In the genomic region with DNA sequence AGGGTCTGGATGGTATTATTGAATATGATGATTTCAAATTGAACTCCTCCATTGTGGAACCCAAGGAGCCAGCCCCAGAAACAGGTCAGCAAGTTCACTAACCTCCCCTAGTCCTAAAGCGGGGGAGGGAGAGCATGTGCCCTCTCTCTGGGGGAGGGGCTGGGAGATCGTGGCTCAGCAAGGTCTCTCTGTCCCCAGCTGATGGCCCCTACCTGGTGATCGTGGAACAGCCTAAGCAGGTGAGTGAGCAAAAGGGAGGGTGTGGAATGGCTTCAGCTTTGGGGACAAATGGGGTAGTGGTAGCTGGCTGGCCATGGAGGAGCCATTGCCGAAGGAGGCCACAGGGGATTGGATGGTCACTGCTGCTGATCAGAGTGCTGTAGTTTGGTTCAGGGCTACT, we compare ENCODE assay signal across 1 cellular context.
TF ChIP-seq lines count a peak whose summit lies in the region.

No MANE protein-coding gene starts in this region.

TF ChIP-seq in K562, 482 proteins besides CTCF, POLR2A, EP300 and RAD21:
- TF ChIP-seq, protein P1, sequence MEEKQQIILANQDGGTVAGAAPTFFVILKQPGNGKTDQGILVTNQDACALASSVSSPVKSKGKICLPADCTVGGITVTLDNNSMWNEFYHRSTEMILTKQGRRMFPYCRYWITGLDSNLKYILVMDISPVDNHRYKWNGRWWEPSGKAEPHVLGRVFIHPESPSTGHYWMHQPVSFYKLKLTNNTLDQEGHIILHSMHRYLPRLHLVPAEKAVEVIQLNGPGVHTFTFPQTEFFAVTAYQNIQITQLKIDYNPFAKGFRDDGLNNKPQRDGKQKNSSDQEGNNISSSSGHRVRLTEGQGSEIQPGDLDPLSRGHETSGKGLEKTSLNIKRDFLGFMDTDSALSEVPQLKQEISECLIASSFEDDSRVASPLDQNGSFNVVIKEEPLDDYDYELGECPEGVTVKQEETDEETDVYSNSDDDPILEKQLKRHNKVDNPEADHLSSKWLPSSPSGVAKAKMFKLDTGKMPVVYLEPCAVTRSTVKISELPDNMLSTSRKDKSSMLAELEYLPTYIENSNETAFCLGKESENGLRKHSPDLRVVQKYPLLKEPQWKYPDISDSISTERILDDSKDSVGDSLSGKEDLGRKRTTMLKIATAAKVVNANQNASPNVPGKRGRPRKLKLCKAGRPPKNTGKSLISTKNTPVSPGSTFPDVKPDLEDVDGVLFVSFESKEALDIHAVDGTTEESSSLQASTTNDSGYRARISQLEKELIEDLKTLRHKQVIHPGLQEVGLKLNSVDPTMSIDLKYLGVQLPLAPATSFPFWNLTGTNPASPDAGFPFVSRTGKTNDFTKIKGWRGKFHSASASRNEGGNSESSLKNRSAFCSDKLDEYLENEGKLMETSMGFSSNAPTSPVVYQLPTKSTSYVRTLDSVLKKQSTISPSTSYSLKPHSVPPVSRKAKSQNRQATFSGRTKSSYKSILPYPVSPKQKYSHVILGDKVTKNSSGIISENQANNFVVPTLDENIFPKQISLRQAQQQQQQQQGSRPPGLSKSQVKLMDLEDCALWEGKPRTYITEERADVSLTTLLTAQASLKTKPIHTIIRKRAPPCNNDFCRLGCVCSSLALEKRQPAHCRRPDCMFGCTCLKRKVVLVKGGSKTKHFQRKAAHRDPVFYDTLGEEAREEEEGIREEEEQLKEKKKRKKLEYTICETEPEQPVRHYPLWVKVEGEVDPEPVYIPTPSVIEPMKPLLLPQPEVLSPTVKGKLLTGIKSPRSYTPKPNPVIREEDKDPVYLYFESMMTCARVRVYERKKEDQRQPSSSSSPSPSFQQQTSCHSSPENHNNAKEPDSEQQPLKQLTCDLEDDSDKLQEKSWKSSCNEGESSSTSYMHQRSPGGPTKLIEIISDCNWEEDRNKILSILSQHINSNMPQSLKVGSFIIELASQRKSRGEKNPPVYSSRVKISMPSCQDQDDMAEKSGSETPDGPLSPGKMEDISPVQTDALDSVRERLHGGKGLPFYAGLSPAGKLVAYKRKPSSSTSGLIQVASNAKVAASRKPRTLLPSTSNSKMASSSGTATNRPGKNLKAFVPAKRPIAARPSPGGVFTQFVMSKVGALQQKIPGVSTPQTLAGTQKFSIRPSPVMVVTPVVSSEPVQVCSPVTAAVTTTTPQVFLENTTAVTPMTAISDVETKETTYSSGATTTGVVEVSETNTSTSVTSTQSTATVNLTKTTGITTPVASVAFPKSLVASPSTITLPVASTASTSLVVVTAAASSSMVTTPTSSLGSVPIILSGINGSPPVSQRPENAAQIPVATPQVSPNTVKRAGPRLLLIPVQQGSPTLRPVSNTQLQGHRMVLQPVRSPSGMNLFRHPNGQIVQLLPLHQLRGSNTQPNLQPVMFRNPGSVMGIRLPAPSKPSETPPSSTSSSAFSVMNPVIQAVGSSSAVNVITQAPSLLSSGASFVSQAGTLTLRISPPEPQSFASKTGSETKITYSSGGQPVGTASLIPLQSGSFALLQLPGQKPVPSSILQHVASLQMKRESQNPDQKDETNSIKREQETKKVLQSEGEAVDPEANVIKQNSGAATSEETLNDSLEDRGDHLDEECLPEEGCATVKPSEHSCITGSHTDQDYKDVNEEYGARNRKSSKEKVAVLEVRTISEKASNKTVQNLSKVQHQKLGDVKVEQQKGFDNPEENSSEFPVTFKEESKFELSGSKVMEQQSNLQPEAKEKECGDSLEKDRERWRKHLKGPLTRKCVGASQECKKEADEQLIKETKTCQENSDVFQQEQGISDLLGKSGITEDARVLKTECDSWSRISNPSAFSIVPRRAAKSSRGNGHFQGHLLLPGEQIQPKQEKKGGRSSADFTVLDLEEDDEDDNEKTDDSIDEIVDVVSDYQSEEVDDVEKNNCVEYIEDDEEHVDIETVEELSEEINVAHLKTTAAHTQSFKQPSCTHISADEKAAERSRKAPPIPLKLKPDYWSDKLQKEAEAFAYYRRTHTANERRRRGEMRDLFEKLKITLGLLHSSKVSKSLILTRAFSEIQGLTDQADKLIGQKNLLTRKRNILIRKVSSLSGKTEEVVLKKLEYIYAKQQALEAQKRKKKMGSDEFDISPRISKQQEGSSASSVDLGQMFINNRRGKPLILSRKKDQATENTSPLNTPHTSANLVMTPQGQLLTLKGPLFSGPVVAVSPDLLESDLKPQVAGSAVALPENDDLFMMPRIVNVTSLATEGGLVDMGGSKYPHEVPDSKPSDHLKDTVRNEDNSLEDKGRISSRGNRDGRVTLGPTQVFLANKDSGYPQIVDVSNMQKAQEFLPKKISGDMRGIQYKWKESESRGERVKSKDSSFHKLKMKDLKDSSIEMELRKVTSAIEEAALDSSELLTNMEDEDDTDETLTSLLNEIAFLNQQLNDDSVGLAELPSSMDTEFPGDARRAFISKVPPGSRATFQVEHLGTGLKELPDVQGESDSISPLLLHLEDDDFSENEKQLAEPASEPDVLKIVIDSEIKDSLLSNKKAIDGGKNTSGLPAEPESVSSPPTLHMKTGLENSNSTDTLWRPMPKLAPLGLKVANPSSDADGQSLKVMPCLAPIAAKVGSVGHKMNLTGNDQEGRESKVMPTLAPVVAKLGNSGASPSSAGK (IDR thresholded peaks at IDR 0.05) = 0 out of 2 replicates have a peak, but pooled peaks have one; percentile 23
- no peak for TF ChIP-seq ZBED1 (IDR thresholded peaks at IDR 0.05)
- TF ChIP-seq, protein P2, sequence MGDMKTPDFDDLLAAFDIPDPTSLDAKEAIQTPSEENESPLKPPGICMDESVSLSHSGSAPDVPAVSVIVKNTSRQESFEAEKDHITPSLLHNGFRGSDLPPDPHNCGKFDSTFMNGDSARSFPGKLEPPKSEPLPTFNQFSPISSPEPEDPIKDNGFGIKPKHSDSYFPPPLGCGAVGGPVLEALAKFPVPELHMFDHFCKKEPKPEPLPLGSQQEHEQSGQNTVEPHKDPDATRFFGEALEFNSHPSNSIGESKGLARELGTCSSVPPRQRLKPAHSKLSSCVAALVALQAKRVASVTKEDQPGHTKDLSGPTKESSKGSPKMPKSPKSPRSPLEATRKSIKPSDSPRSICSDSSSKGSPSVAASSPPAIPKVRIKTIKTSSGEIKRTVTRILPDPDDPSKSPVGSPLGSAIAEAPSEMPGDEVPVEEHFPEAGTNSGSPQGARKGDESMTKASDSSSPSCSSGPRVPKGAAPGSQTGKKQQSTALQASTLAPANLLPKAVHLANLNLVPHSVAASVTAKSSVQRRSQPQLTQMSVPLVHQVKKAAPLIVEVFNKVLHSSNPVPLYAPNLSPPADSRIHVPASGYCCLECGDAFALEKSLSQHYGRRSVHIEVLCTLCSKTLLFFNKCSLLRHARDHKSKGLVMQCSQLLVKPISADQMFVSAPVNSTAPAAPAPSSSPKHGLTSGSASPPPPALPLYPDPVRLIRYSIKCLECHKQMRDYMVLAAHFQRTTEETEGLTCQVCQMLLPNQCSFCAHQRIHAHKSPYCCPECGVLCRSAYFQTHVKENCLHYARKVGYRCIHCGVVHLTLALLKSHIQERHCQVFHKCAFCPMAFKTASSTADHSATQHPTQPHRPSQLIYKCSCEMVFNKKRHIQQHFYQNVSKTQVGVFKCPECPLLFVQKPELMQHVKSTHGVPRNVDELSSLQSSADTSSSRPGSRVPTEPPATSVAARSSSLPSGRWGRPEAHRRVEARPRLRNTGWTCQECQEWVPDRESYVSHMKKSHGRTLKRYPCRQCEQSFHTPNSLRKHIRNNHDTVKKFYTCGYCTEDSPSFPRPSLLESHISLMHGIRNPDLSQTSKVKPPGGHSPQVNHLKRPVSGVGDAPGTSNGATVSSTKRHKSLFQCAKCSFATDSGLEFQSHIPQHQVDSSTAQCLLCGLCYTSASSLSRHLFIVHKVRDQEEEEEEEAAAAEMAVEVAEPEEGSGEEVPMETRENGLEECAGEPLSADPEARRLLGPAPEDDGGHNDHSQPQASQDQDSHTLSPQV (IDR thresholded peaks at IDR 0.05) = no peak
- no peak for TF ChIP-seq TFAM (CRISPR knock-in tag; conservative IDR thresholded peaks at IDR 0.05)
- TF ChIP-seq, protein P3, sequence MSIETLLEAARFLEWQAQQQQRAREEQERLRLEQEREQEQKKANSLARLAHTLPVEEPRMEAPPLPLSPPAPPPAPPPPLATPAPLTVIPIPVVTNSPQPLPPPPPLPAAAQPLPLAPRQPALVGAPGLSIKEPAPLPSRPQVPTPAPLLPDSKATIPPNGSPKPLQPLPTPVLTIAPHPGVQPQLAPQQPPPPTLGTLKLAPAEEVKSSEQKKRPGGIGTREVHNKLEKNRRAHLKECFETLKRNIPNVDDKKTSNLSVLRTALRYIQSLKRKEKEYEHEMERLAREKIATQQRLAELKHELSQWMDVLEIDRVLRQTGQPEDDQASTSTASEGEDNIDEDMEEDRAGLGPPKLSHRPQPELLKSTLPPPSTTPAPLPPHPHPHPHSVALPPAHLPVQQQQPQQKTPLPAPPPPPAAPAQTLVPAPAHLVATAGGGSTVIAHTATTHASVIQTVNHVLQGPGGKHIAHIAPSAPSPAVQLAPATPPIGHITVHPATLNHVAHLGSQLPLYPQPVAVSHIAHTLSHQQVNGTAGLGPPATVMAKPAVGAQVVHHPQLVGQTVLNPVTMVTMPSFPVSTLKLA (conservative IDR thresholded peaks at IDR 0.05) = peak; percentile 29; a peak in 1 of 4 replicates
- TF ChIP-seq, protein P4, sequence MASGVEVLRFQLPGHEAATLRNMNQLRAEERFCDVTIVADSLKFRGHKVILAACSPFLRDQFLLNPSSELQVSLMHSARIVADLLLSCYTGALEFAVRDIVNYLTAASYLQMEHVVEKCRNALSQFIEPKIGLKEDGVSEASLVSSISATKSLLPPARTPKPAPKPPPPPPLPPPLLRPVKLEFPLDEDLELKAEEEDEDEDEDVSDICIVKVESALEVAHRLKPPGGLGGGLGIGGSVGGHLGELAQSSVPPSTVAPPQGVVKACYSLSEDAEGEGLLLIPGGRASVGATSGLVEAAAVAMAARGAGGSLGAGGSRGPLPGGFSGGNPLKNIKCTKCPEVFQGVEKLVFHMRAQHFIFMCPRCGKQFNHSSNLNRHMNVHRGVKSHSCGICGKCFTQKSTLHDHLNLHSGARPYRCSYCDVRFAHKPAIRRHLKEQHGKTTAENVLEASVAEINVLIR (CRISPR knock-in tag; IDR thresholded peaks at IDR 0.05) = no peak
- peak; percentile 19; the same call in 1 of the 2 replicates for TF ChIP-seq EGR1 (conservative IDR thresholded peaks at IDR 0.05)
- no peak for TF ChIP-seq MTA1 (IDR thresholded peaks at IDR 0.05; ENCODE audit: borderline replicate concordance)
- peak; percentile 40; the same call in 1 of the 2 replicates for TF ChIP-seq MYC (IDR thresholded peaks at IDR 0.05; ENCODE audit: low read depth, low read length)
- TF ChIP-seq MYC (CRISPR knock-in tag; IDR thresholded peaks at IDR 0.05; ENCODE audit: borderline replicate concordance, low read depth) = no peak
- TF ChIP-seq, protein P5, sequence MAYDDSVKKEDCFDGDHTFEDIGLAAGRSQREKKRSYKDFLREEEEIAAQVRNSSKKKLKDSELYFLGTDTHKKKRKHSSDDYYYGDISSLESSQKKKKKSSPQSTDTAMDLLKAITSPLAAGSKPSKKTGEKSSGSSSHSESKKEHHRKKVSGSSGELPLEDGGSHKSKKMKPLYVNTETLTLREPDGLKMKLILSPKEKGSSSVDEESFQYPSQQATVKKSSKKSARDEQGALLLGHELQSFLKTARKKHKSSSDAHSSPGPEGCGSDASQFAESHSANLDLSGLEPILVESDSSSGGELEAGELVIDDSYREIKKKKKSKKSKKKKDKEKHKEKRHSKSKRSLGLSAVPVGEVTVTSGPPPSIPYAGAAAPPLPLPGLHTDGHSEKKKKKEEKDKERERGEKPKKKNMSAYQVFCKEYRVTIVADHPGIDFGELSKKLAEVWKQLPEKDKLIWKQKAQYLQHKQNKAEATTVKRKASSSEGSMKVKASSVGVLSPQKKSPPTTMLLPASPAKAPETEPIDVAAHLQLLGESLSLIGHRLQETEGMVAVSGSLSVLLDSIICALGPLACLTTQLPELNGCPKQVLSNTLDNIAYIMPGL (CRISPR knock-in tag; IDR thresholded peaks at IDR 0.05) = no peak
- TF ChIP-seq, protein P6, sequence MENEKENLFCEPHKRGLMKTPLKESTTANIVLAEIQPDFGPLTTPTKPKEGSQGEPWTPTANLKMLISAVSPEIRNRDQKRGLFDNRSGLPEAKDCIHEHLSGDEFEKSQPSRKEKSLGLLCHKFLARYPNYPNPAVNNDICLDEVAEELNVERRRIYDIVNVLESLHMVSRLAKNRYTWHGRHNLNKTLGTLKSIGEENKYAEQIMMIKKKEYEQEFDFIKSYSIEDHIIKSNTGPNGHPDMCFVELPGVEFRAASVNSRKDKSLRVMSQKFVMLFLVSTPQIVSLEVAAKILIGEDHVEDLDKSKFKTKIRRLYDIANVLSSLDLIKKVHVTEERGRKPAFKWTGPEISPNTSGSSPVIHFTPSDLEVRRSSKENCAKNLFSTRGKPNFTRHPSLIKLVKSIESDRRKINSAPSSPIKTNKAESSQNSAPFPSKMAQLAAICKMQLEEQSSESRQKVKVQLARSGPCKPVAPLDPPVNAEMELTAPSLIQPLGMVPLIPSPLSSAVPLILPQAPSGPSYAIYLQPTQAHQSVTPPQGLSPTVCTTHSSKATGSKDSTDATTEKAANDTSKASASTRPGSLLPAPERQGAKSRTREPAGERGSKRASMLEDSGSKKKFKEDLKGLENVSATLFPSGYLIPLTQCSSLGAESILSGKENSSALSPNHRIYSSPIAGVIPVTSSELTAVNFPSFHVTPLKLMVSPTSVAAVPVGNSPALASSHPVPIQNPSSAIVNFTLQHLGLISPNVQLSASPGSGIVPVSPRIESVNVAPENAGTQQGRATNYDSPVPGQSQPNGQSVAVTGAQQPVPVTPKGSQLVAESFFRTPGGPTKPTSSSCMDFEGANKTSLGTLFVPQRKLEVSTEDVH (IDR thresholded peaks at IDR 0.05; ENCODE audit: low read depth, partially characterized antibody) = no peak
- TF ChIP-seq, protein P7, sequence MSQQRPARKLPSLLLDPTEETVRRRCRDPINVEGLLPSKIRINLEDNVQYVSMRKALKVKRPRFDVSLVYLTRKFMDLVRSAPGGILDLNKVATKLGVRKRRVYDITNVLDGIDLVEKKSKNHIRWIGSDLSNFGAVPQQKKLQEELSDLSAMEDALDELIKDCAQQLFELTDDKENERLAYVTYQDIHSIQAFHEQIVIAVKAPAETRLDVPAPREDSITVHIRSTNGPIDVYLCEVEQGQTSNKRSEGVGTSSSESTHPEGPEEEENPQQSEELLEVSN (IDR thresholded peaks at IDR 0.05; ENCODE audit: borderline replicate concordance in 1 of 2, extremely low read depth in 1 of 2, insufficient read depth in 1 of 2, insufficient read length in 1 of 2, low read depth in 1 of 2, low read length in 1 of 2, poor library complexity in 1 of 2, severe bottlenecking in 1 of 2) = peak in 1 of 2 experiments; percentile 27
- no peak for TF ChIP-seq ZNF717 (CRISPR knock-in tag; IDR thresholded peaks at IDR 0.05)
- TF ChIP-seq ZNF239 (CRISPR knock-in tag; IDR thresholded peaks at IDR 0.05) = no peak
- no peak for TF ChIP-seq HDAC2 (IDR thresholded peaks at IDR 0.05)
- TF ChIP-seq, protein P8, sequence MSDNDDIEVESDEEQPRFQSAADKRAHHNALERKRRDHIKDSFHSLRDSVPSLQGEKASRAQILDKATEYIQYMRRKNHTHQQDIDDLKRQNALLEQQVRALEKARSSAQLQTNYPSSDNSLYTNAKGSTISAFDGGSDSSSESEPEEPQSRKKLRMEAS (CRISPR knock-in tag; IDR thresholded peaks at IDR 0.05) = peak; percentile 62; the same call in 1 of the 2 replicates
- TF ChIP-seq, protein P9, sequence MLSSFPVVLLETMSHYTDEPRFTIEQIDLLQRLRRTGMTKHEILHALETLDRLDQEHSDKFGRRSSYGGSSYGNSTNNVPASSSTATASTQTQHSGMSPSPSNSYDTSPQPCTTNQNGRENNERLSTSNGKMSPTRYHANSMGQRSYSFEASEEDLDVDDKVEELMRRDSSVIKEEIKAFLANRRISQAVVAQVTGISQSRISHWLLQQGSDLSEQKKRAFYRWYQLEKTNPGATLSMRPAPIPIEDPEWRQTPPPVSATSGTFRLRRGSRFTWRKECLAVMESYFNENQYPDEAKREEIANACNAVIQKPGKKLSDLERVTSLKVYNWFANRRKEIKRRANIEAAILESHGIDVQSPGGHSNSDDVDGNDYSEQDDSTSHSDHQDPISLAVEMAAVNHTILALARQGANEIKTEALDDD (IDR thresholded peaks at IDR 0.05) = 0 out of 2 replicates have a peak, but pooled peaks have one; percentile 16
- TF ChIP-seq CHD2 (IDR thresholded peaks at IDR 0.05; ENCODE audit: low read depth, low read length) = 0 out of 2 replicates have a peak, but pooled peaks have one; percentile 22
